In genomic region chr14:39036760-39037159, GRCh38 we compare ENCODE assay signal across 30 cellular contexts.
"Had no signal": no experiment of that assay in that cellular context is flagged by ENCODE, and none has a peak within 500 bp of the region (broad histone marks: within the 10 kb centered on the region; RNA-seq: fewer than 3 reads in every experiment).

No MANE protein-coding gene starts in this region.

- H3K9me3 ChIP-seq: ascending aorta had no signal

- H3K4me3 ChIP-seq: ascending aorta, cardiac muscle cell had no signal

- H3K4me1 ChIP-seq: ascending aorta had no signal

- ATAC-seq: activated CD8-positive, alpha-beta memory T cell treated with anti-CD3 and anti-CD28 coated beads, Interleukin-2, amount 10 ng/mL, durations not matched to agents 7 days and 5 days; activated CD8-positive, alpha-beta T cell treated with anti-CD3 and anti-CD28 coated beads for 36 hours; activated naive CD8-positive, alpha-beta T cell treated with anti-CD3 and anti-CD28 coated beads, Interleukin-2, amount 50 U/mL, for 24 hours had no signal

- H3K27me3 ChIP-seq: ascending aorta, cardiac muscle cell had no signal

- FAIRE-seq: bronchial epithelial cell, TTC549 had no signal

- H3K27ac ChIP-seq: ascending aorta, cardiac muscle cell, VCaP had no signal

- DNase-seq: activated B cell treated with CpG ODN at 0.5 μM for 24 hours; activated CD4-positive, alpha-beta memory T cell treated with anti-CD3 and anti-CD28 coated beads for 36 hours; activated CD4-positive, alpha-beta T cell treated with anti-CD3 and anti-CD28 coated beads for 4 hours; activated CD4-positive, alpha-beta T cell treated with anti-CD3 and anti-CD28 coated beads, Interleukin-2, amount 10 ng/mL, durations not matched to agents 24 days and 14 days; activated CD4-positive, alpha-beta T cell treated with anti-CD3 and anti-CD28 coated beads, Interleukin-2, amount 50 U/mL, for 1 hour; activated CD4-positive, alpha-beta T cell treated with anti-CD3 and anti-CD28 coated beads, Interleukin-2, amount 50 U/mL, for 4 hours; activated CD4-positive, CD25-positive, alpha-beta regulatory T cell treated with anti-CD3 and anti-CD28 coated beads, Interleukin-2, amount 50 U/mL, for 72 hours; activated CD8-positive, alpha-beta memory T cell treated with anti-CD3 and anti-CD28 coated beads for 24 hours; activated CD8-positive, alpha-beta memory T cell treated with anti-CD3 and anti-CD28 coated beads, Interleukin-2, amount 10 ng/mL, durations not matched to agents 7 days and 5 days; activated CD8-positive, alpha-beta memory T cell treated with anti-CD3 and anti-CD28 coated beads, Interleukin-2, amount 50 U/mL, for 48 hours; activated CD8-positive, alpha-beta T cell treated with anti-CD3 and anti-CD28 coated beads for 36 hours; activated effector memory CD4-positive, alpha-beta T cell treated with Interleukin-2 at 50 U/mL for 16 hours; activated gamma-delta T cell; activated naive CD4-positive, alpha-beta T cell treated with anti-CD3 and anti-CD28 coated beads, Interleukin-2, amount 10 ng/mL, durations not matched to agents 7 days and 5 days; activated naive CD4-positive, alpha-beta T cell treated with Interleukin-2 at 50 U/mL for 16 hours; activated naive CD8-positive, alpha-beta T cell treated with anti-CD3 and anti-CD28 coated beads, Interleukin-2, amount 10 ng/mL, durations not matched to agents 7 days and 5 days; activated naive CD8-positive, alpha-beta T cell treated with anti-CD3 and anti-CD28 coated beads, Interleukin-2, amount 50 U/mL, for 24 hours; activated T-cell treated with anti-CD3 and anti-CD28 coated beads, Interleukin-2, amount 50 U/mL, for 24 hours; activated T-cell treated with anti-CD3 and anti-CD28 coated beads, Interleukin-2, amount 50 U/mL, for 48 hours; amygdala; anterior cingulate cortex; caudate nucleus; cerebellar nuclear complex; T-helper 2 cell; T-helper 9 cell had no signal
